Comparison of ENCODE assay signal across 11 cellular contexts in genomic region chr21:42833859-42834729, GRCh38. TPM values are rescaled to one million over a fixed set of nuclear protein-coding genes. Genes with fewer than 3 reads are reported as not detected.
A peak's percentile ranks its signal among the peaks of the same experiment; 100 is the strongest.
DNase-seq lines count a peak whose midpoint lies in the region; ATAC-seq and TF ChIP-seq lines count a peak whose summit lies in the region.
"Had no signal": no experiment of that assay in that cellular context is flagged by ENCODE, and none has a peak within 500 bp of the region (broad histone marks: within the 10 kb centered on the region; RNA-seq: fewer than 3 reads in every experiment).

No MANE protein-coding gene starts in this region.

- no peak for DNase-seq in MCF 10A (ENCODE audit: unreplicated experiment)
- DNase-seq in mammary epithelial cell = no peak
- peak in 2 of 3 donors; percentile 12 to 40 for DNase-seq in Peyer's patch
- DNase-seq in stimulated activated naive B cell treated with anti-CD40 and anti-IgM and Interleukin-4, amounts not matched to agents 10 μg/mL and 1 μg/mL and 100 μg/mL, for 72 hours = no peak
- no peak for DNase-seq in HUDEP-2 (lab: John Stamatoyannopoulos, UW; ENCODE audit: unreplicated experiment in 76 of 76)
- no peak for DNase-seq in HCEC 1CT

- no peaks in the 10 kb centered on the region for H3K9me3 ChIP-seq in mammary epithelial cell (replicated peaks; ENCODE audit: insufficient read depth, low read length)
- no peaks in the 10 kb centered on the region for H3K9me3 ChIP-seq in Peyer's patch
- no peaks in the 10 kb centered on the region for H3K9me3 ChIP-seq in iPS-15b (ENCODE audit: control insufficient read depth, insufficient read depth, low read length)

- dilution Hi-C loops in mammary epithelial cell (cut with HindIII; ENCODE audit: low sequenced_read_pairs) = no loop called here

- CTCF ChIA-PET in MCF 10A (lab: Yijun Ruan, JAX) (no interaction called here), mammary epithelial cell (lab: Charles Lee; ENCODE audit: low non-redundant PET) (no interaction called here)

- no peaks in the 10 kb centered on the region for H3K4me1 Mint-ChIP-seq in MCF 10A (ENCODE audit: insufficient read depth, unreplicated experiment)
- peaks cover 20 to 25% of the 10 kb centered on the region in 2 donors for H3K4me1 Mint-ChIP-seq in stimulated activated naive B cell treated with anti-CD40 and anti-IgM and Interleukin-4, amounts not matched to agents 10 μg/mL and 1 μg/mL and 100 μg/mL, for 72 hours

- ATAC-seq in stimulated activated naive B cell treated with anti-CD40 and anti-IgM and Interleukin-4, amounts not matched to agents 10 μg/mL and 1 μg/mL and 100 μg/mL, for 72 hours (replicated peaks) = peak in 1 of 2 donors; percentile 12
- no peak for ATAC-seq in GM19328 (IDR thresholded peaks at IDR 0.05; ENCODE audit: unreplicated experiment)

- H3K36me3 ChIP-seq in mammary epithelial cell (ENCODE audit: insufficient read depth, low read length) (no peaks in the 10 kb centered on the region), Peyer's patch (no peaks in the 10 kb centered on the region), iPS-15b (ENCODE audit: control insufficient read depth, insufficient read depth, low read length) (peaks cover 15% of the 10 kb centered on the region)

- intact Hi-C loops in MCF 10A (cut with micrococcal nuclease) = no loop called here
- intact Hi-C loops in mammary epithelial cell (cut with micrococcal nuclease) = no loop called here

- TF ChIP-seq POLR2A in Peyer's patch (IDR thresholded peaks at IDR 0.05) = no peak

- H3K27ac Mint-ChIP-seq in MCF 10A (ENCODE audit: low read depth, unreplicated experiment) = peak overlapping the region; percentile 71
- H3K27ac Mint-ChIP-seq in stimulated activated naive B cell treated with anti-CD40 and anti-IgM and Interleukin-4, amounts not matched to agents 10 μg/mL and 1 μg/mL and 100 μg/mL, for 72 hours = peak overlapping the region; percentile 16
- H3K27ac Mint-ChIP-seq: B cell had no signal

- H3K9ac ChIP-seq in mammary epithelial cell (ENCODE audit: insufficient read depth, low read length) = no peak overlapping the region
- H3K9ac ChIP-seq in iPS-15b (ENCODE audit: low read depth, low read length) = peak overlapping the region; percentile 26
- H3K9ac ChIP-seq: parathyroid adenoma had no signal

- peaks cover 51% of the 10 kb centered on the region for H3K36me3 Mint-ChIP-seq in MCF 10A (ENCODE audit: insufficient read depth, unreplicated experiment)
- H3K36me3 Mint-ChIP-seq in stimulated activated naive B cell treated with anti-CD40 and anti-IgM and Interleukin-4, amounts not matched to agents 10 μg/mL and 1 μg/mL and 100 μg/mL, for 72 hours = peaks cover 13 to 22% of the 10 kb centered on the region in 2 donors

- H4K20me1 ChIP-seq in mammary epithelial cell (ENCODE audit: insufficient read depth, low read length) = no peaks in the 10 kb centered on the region

- in situ Hi-C loops in mammary epithelial cell (cut with MboI; ENCODE audit: low sequenced_read_pairs in 2 of 2) = no loop called here

- no peak overlapping the region for H3K4me3 ChIP-seq in mammary epithelial cell (replicated peaks in 1 of 3; ENCODE audit: insufficient read depth in 1 of 3, low read depth in 2 of 3, low read length in 3 of 3)
- H3K4me3 ChIP-seq in Peyer's patch = no peak overlapping the region
- no peak overlapping the region for H3K4me3 ChIP-seq in iPS-15b (ENCODE audit: low read depth, low read length)

- H3K4me3 Mint-ChIP-seq in MCF 10A (ENCODE audit: unreplicated experiment) = no peak overlapping the region
- no peak overlapping the region for H3K4me3 Mint-ChIP-seq in stimulated activated naive B cell treated with anti-CD40 and anti-IgM and Interleukin-4, amounts not matched to agents 10 μg/mL and 1 μg/mL and 100 μg/mL, for 72 hours
- H3K4me3 Mint-ChIP-seq: B cell had no signal

- H3K4me1 ChIP-seq in mammary epithelial cell (ENCODE audit: insufficient read depth, low read length) = no peaks in the 10 kb centered on the region
- H3K4me1 ChIP-seq in Peyer's patch = peaks cover 0 to 10% (median 2%) of the 10 kb centered on the region in 4 donors
- peaks cover 2% of the 10 kb centered on the region for H3K4me1 ChIP-seq in iPS-15b (ENCODE audit: control insufficient read depth, insufficient read depth, low read length)
- H3K4me1 ChIP-seq: parathyroid adenoma had no signal

- H2AFZ ChIP-seq in mammary epithelial cell (ENCODE audit: low read depth, low read length) = no peak overlapping the region
- H2AFZ ChIP-seq: parathyroid adenoma had no signal

- WGBS in mammary epithelial cell (ENCODE audit: low coverage, missing lambda C conversion rate) = 82% methylated on average over 14 of the region's 23 CpGs

- no peak overlapping the region for H3K4me2 ChIP-seq in mammary epithelial cell (ENCODE audit: insufficient read depth, low read depth, low read length)

- H3K27me3 ChIP-seq in mammary epithelial cell (ENCODE audit: insufficient read depth, low read length) (no peaks in the 10 kb centered on the region), Peyer's patch (no peaks in the 10 kb centered on the region), iPS-15b (ENCODE audit: control insufficient read depth, insufficient read depth, low read length) (no peaks in the 10 kb centered on the region)

- TF ChIP-seq CTCF in MCF 10A (IDR thresholded peaks at IDR 0.05; ENCODE audit: unreplicated experiment) (no peak), mammary epithelial cell (conservative IDR thresholded peaks at IDR 0.05 in 1 of 2, IDR thresholded peaks at IDR 0.05 in 1 of 2; ENCODE audit: extremely low read depth in 1 of 2, insufficient read depth in 1 of 2, low read depth in 1 of 2, low read length in 2 of 2) (no peak), Peyer's patch (IDR thresholded peaks at IDR 0.05) (no peak)

- no peaks in the 10 kb centered on the region for H3K27me3 Mint-ChIP-seq in MCF 10A (ENCODE audit: insufficient read depth, unreplicated experiment)
- peaks cover 5 to 10% of the 10 kb centered on the region in 2 donors for H3K27me3 Mint-ChIP-seq in stimulated activated naive B cell treated with anti-CD40 and anti-IgM and Interleukin-4, amounts not matched to agents 10 μg/mL and 1 μg/mL and 100 μg/mL, for 72 hours

- no TSS peak for BruUV-seq in MCF 10A (replicated peaks; lab: Mats Ljungman, UMichigan)
- BruUV-seq in mammary epithelial cell (replicated peaks; lab: Mats Ljungman, UMichigan) = no TSS peak

- H3K9me3 Mint-ChIP-seq in MCF 10A (ENCODE audit: unreplicated experiment) = no peaks in the 10 kb centered on the region
- no peaks in the 10 kb centered on the region for H3K9me3 Mint-ChIP-seq in stimulated activated naive B cell treated with anti-CD40 and anti-IgM and Interleukin-4, amounts not matched to agents 10 μg/mL and 1 μg/mL and 100 μg/mL, for 72 hours

- H3K27ac ChIP-seq in mammary epithelial cell (ENCODE audit: insufficient read depth, low read depth, low read length) = no peak overlapping the region
- no peak overlapping the region for H3K27ac ChIP-seq in Peyer's patch
- H3K27ac ChIP-seq: parathyroid adenoma, RWPE1 had no signal

- POLR2A ChIA-PET in MCF 10A (lab: Yijun Ruan, JAX) = no interaction called here

- H3K79me2 ChIP-seq in mammary epithelial cell (ENCODE audit: insufficient read depth, low read length) = no peaks in the 10 kb centered on the region
- H3K79me2 ChIP-seq: parathyroid adenoma had no signal

RNA-seq across cellular contexts. Expression of gene WDR4, which starts 45.2 kb away (rescaled TPM):
- total RNA-seq in MCF 10A (2022) (20.7 and 34.4 TPM in 2 replicates), mammary epithelial cell (10 to 100 TPM; 11.2 to 38.8 TPM), Peyer's patch (10 to 100 TPM; 12.8 to 51.2 (median 26.3) TPM)
- 21.7 TPM for polyA plus RNA-seq in mammary epithelial cell
- 28.4 TPM for polyA minus RNA-seq in mammary epithelial cell

RNA-seq across cellular contexts. Expression of gene NDUFV3, which starts 59.0 kb away (rescaled TPM):
- 70.0 and 79.7 TPM in 2 replicates for total RNA-seq in MCF 10A (2022)
- total RNA-seq in mammary epithelial cell = 10 to 100 TPM; 36.3 to 50.3 TPM
- polyA plus RNA-seq in mammary epithelial cell = 47.8 TPM
- polyA minus RNA-seq in mammary epithelial cell = 36.4 TPM
- 10 to 100 TPM; 32.9 to 73.4 (median 54.9) TPM for total RNA-seq in Peyer's patch

Comparison
In these comparisons a context has a peak if more than half of its experiments do, and no peak if none do; other contexts are left out.
1. DNase-seq: peak in Peyer's patch (2 of 3); none in MCF 10A (single experiment), mammary epithelial cell (single experiment), stimulated activated naive B cell treated with anti-CD40 and anti-IgM and Interleukin-4, amounts not matched to agents 10 μg/mL and 1 μg/mL and 100 μg/mL, for 72 hours (single experiment), HUDEP-2 (0 of 76) and HCEC 1CT (single experiment).